8 cellular contexts compared by ENCODE assay signal in genomic region chr6:5850848-5851255, GRCh38.
DNase-seq lines count a peak whose midpoint lies in the region; ATAC-seq, FAIRE-seq and TF ChIP-seq lines count a peak whose summit lies in the region.

No MANE protein-coding gene starts in this region.

- no peaks in the 10 kb centered on the region for H3K9me3 Mint-ChIP-seq in activated naive CD4-positive, alpha-beta T cell treated with anti-CD3 and anti-CD28 coated beads, Interleukin-2, amount 50 U/mL, for 24 hours
- no peaks in the 10 kb centered on the region for H3K9me3 Mint-ChIP-seq in activated T-helper 2 cell treated with anti-CD3 and anti-CD28 coated beads, Interferon-gamma antibody, Interleukin-2, Interleukin-4, amounts not matched to agents 10 μg/mL and 5 μg/mL and 100 μg/mL, durations not matched to agents 14 hours and 24 hours and 36 hours

- intact Hi-C loops in activated T-helper 2 cell treated with anti-CD3 and anti-CD28 coated beads, Interferon-gamma antibody, Interleukin-2, Interleukin-4, amounts not matched to agents 10 μg/mL and 5 μg/mL and 100 μg/mL, durations not matched to agents 14 hours and 24 hours and 36 hours (cut with micrococcal nuclease) = loop anchor here (2.0 kb wide), 1 partner anchor 590 kb away; the partner anchor contains the start of genes FARS2 and LYRM4
- intact Hi-C loops in PC-9 (cut with micrococcal nuclease; ENCODE audit: unreplicated experiment) = no loop called here

- no TSS peak for BruUV-seq in PC-9 (replicated peaks; lab: Mats Ljungman, UMichigan)

- H3K9me3 ChIP-seq in keratinocyte (ENCODE audit: control insufficient read depth, low read depth, low read length) = no peaks in the 10 kb centered on the region
- H3K9me3 ChIP-seq in upper lobe of left lung = peaks cover 0 to 6% (median 1%) of the 10 kb centered on the region in 4 donors
- no peaks in the 10 kb centered on the region for H3K9me3 ChIP-seq in PC-9 (ENCODE audit: insufficient read depth, low read depth)

- H3K4me3 Mint-ChIP-seq in activated naive CD4-positive, alpha-beta T cell treated with anti-CD3 and anti-CD28 coated beads, Interleukin-2, amount 50 U/mL, for 24 hours = peak overlapping the region; percentile 85
- peak overlapping the region; percentile 68 for H3K4me3 Mint-ChIP-seq in activated T-helper 2 cell treated with anti-CD3 and anti-CD28 coated beads, Interferon-gamma antibody, Interleukin-2, Interleukin-4, amounts not matched to agents 10 μg/mL and 5 μg/mL and 100 μg/mL, durations not matched to agents 14 hours and 24 hours and 36 hours (ENCODE audit: low read depth)

- H2AFZ ChIP-seq in keratinocyte (ENCODE audit: control insufficient read depth, low read length) = no peak overlapping the region
- no peak overlapping the region for H2AFZ ChIP-seq in PC-9

- H3K27me3 ChIP-seq in keratinocyte (ENCODE audit: control insufficient read depth, extremely low read depth, insufficient read depth, low read length) (peaks cover 20% of the 10 kb centered on the region), upper lobe of left lung (peaks cover 0 to 3% (median 0%) of the 10 kb centered on the region in 4 donors), PC-9 (ENCODE audit: insufficient read depth, low read depth) (peaks cover 45% of the 10 kb centered on the region)

- TF ChIP-seq CTCF in keratinocyte (optimal IDR thresholded peaks at IDR 0.05 in 1 of 3, IDR thresholded peaks at IDR 0.05 in 1 of 3, conservative IDR thresholded peaks at IDR 0.05 in 1 of 3; ENCODE audit: extremely low read depth in 1 of 3, insufficient read depth in 2 of 3, low read length in 3 of 3) = no peak
- TF ChIP-seq CTCF in upper lobe of left lung (IDR thresholded peaks at IDR 0.05) = no peak
- TF ChIP-seq CTCF in PC-9 (conservative IDR thresholded peaks at IDR 0.05) = no peak

- dilution Hi-C loops in keratinocyte (cut with MboI; ENCODE audit: extremely low pct_ligation_motif_present, low sequenced_read_pairs) = no loop called here

- peak in 1 of 2 donors; percentile 18 for ATAC-seq in upper lobe of left lung (ENCODE audit: low FRiP score in 2 of 2)

- 7 to 11% methylated on average over 16 of the region's 16 CpGs for WGBS in upper lobe of left lung, 2 donors

- no peak overlapping the region for H3K27ac Mint-ChIP-seq in activated naive CD4-positive, alpha-beta T cell treated with anti-CD3 and anti-CD28 coated beads, Interleukin-2, amount 50 U/mL, for 24 hours
- H3K27ac Mint-ChIP-seq in activated T-helper 2 cell treated with anti-CD3 and anti-CD28 coated beads, Interferon-gamma antibody, Interleukin-2, Interleukin-4, amounts not matched to agents 10 μg/mL and 5 μg/mL and 100 μg/mL, durations not matched to agents 14 hours and 24 hours and 36 hours = no peak overlapping the region

- POLR2A ChIA-PET in PC-9 (lab: Charles Lee; ENCODE audit: unreplicated experiment) = no interaction called here

- no peak overlapping the region for H3K4me3 ChIP-seq in keratinocyte (ENCODE audit: control insufficient read depth in 2 of 3, extremely low read depth in 1 of 3, insufficient read depth in 2 of 3, low read depth in 1 of 3, low read length in 3 of 3)
- peak overlapping the region in 3 of 4 donors; percentile 39 to 53 (median 50) for H3K4me3 ChIP-seq in upper lobe of left lung
- no peak overlapping the region for H3K4me3 ChIP-seq in PC-9

- H3K79me2 ChIP-seq in keratinocyte (ENCODE audit: control insufficient read depth, insufficient read depth, low read length) = no peaks in the 10 kb centered on the region
- H3K79me2 ChIP-seq in PC-9 (ENCODE audit: low read depth) = no peaks in the 10 kb centered on the region

- H4K20me1 ChIP-seq in keratinocyte (ENCODE audit: control insufficient read depth, extremely low read depth, insufficient read depth, low read length) (no peaks in the 10 kb centered on the region), PC-9 (ENCODE audit: insufficient read depth) (no peaks in the 10 kb centered on the region)

- FAIRE-seq in keratinocyte (lab: Jason Lieb, UNC) = no peak

- no peaks in the 10 kb centered on the region for H3K4me1 ChIP-seq in keratinocyte (ENCODE audit: control insufficient read depth, extremely low read depth, insufficient read depth, low read length)
- peaks cover 0 to 12% (median 9%) of the 10 kb centered on the region in 4 donors for H3K4me1 ChIP-seq in upper lobe of left lung
- H3K4me1 ChIP-seq in PC-9 (replicated peaks; ENCODE audit: insufficient read depth) = no peaks in the 10 kb centered on the region

- H3K36me3 Mint-ChIP-seq in activated naive CD4-positive, alpha-beta T cell treated with anti-CD3 and anti-CD28 coated beads, Interleukin-2, amount 50 U/mL, for 24 hours = peaks cover 2% of the 10 kb centered on the region
- H3K36me3 Mint-ChIP-seq in activated T-helper 2 cell treated with anti-CD3 and anti-CD28 coated beads, Interferon-gamma antibody, Interleukin-2, Interleukin-4, amounts not matched to agents 10 μg/mL and 5 μg/mL and 100 μg/mL, durations not matched to agents 14 hours and 24 hours and 36 hours (ENCODE audit: low read depth) = no peaks in the 10 kb centered on the region

- CTCF ChIA-PET in PC-9 (lab: Charles Lee) = no interaction called here

- no peaks in the 10 kb centered on the region for H3K27me3 Mint-ChIP-seq in activated naive CD4-positive, alpha-beta T cell treated with anti-CD3 and anti-CD28 coated beads, Interleukin-2, amount 50 U/mL, for 24 hours
- H3K27me3 Mint-ChIP-seq in activated T-helper 2 cell treated with anti-CD3 and anti-CD28 coated beads, Interferon-gamma antibody, Interleukin-2, Interleukin-4, amounts not matched to agents 10 μg/mL and 5 μg/mL and 100 μg/mL, durations not matched to agents 14 hours and 24 hours and 36 hours (ENCODE audit: low read depth) = peaks cover 15% of the 10 kb centered on the region

- no peaks in the 10 kb centered on the region for H3K9me2 ChIP-seq in PC-9 (ENCODE audit: insufficient read depth)

- DNase-seq in activated naive CD4-positive, alpha-beta T cell treated with Interleukin-2 at 50 U/mL for 16 hours = no peak
- no peak for DNase-seq in activated T-helper 2 cell treated with anti-CD3 and anti-CD28 coated beads, Interferon-gamma antibody, Interleukin-2, Interleukin-4, amounts not matched to agents 10 μg/mL and 5 μg/mL and 100 μg/mL, durations not matched to agents 14 hours and 24 hours and 36 hours (ENCODE audit: low spot score)
- DNase-seq in keratinocyte (ENCODE audit: low read depth, low spot score) (no peak), upper lobe of left lung (no peak), OCI-M1 (lab: John Stamatoyannopoulos, UW) (no peak), HT-29 (ENCODE audit: low spot score) (no peak), PC-9 (no peak)

- no peak for TF ChIP-seq EP300 in upper lobe of left lung (IDR thresholded peaks at IDR 0.05)

- H3K36me3 ChIP-seq in keratinocyte (ENCODE audit: control insufficient read depth in 2 of 2, extremely low read depth in 1 of 2, insufficient read depth in 2 of 2, low read length in 2 of 2) (no peaks in the 10 kb centered on the region), upper lobe of left lung (no peaks in the 10 kb centered on the region), PC-9 (ENCODE audit: low read depth) (no peaks in the 10 kb centered on the region)

- no peak overlapping the region for H3K9ac ChIP-seq in keratinocyte (ENCODE audit: control insufficient read depth, extremely low read depth, insufficient read depth, low read length)

- H3K27ac ChIP-seq in keratinocyte (ENCODE audit: control insufficient read depth, insufficient read depth, low read length) (no peak overlapping the region), upper lobe of left lung (no peak overlapping the region), PC-9 (no peak overlapping the region)

- peaks cover 9% of the 10 kb centered on the region for H3K4me1 Mint-ChIP-seq in activated naive CD4-positive, alpha-beta T cell treated with anti-CD3 and anti-CD28 coated beads, Interleukin-2, amount 50 U/mL, for 24 hours
- peaks cover 10% of the 10 kb centered on the region for H3K4me1 Mint-ChIP-seq in activated T-helper 2 cell treated with anti-CD3 and anti-CD28 coated beads, Interferon-gamma antibody, Interleukin-2, Interleukin-4, amounts not matched to agents 10 μg/mL and 5 μg/mL and 100 μg/mL, durations not matched to agents 14 hours and 24 hours and 36 hours (ENCODE audit: low read depth)

- H3K4me2 ChIP-seq in keratinocyte (ENCODE audit: control insufficient read depth, extremely low read depth, insufficient read depth, low read depth, low read length) (peak overlapping the region; percentile 27), PC-9 (no peak overlapping the region)

- H3K9me1 ChIP-seq in keratinocyte (ENCODE audit: control insufficient read depth, extremely low read depth, insufficient read depth, low read length) = no peaks in the 10 kb centered on the region

- H3F3A ChIP-seq in PC-9 (ENCODE audit: insufficient read depth, low read depth) = no peaks in the 10 kb centered on the region

- no peak for TF ChIP-seq POLR2A in upper lobe of left lung (IDR thresholded peaks at IDR 0.05)

Comparison
In these comparisons a context has a peak if more than half of its experiments do, and no peak if none do; other contexts are left out.
1. H3K4me3 ChIP-seq: peak in upper lobe of left lung (3 of 4); none in keratinocyte (0 of 3) and PC-9 (single experiment).